ENCODE assay signal across 8 cellular contexts in genomic region chr2:54106631-54107454, GRCh38. TPM values are rescaled to one million over a fixed set of nuclear protein-coding genes. Genes with fewer than 3 reads are reported as not detected.
DNase-seq lines count a peak whose midpoint lies in the region; ATAC-seq and TF ChIP-seq lines count a peak whose summit lies in the region.

No MANE protein-coding gene starts in this region.

- H3K9me3 ChIP-seq in body of pancreas = no peaks in the 10 kb centered on the region

- no peak overlapping the region for H3K4me3 ChIP-seq in body of pancreas

- intact Hi-C loops in body of pancreas (cut with DNase I) = no loop called here

- no peaks in the 10 kb centered on the region for H3K27me3 ChIP-seq in body of pancreas

- peak; percentile 25 for DNase-seq in DMS53 treated with DMSO at 0.1 percent for 48 hours (lab: John Stamatoyannopoulos, UW; ENCODE audit: unreplicated experiment)
- DNase-seq in GM20000 (ENCODE audit: low spot score) = peak; percentile 60
- DNase-seq in Kasumi-1 (lab: John Stamatoyannopoulos, UW) = peak; percentile 68 to 82
- peak; percentile 46 for DNase-seq in SK-N-DZ (ENCODE audit: low spot score)
- DNase-seq in body of pancreas = peak in 3 of 4 donors; percentile 25 to 44 (median 29)
- DNase-seq in iPS-NIHi11 (ENCODE audit: low spot score) = peak; percentile 34
- peak; percentile 32 for DNase-seq in stimulated activated CD4-positive, alpha-beta T cell treated with anti-CD3 and anti-CD28 coated beads, Interleukin-15, amount 100 ng/mL, for 24 hours

- no peaks in the 10 kb centered on the region for H3K4me1 ChIP-seq in body of pancreas

- ATAC-seq in body of pancreas (peak; percentile 58), HG02852 (IDR thresholded peaks at IDR 0.05; ENCODE audit: unreplicated experiment) (no peak)

- no peak overlapping the region for H3K27ac ChIP-seq in body of pancreas

- WGBS in body of pancreas, 2 donors = 67 to 73% methylated on average over 12 of the region's 12 CpGs

- no peak for TF ChIP-seq POLR2A in body of pancreas (IDR thresholded peaks at IDR 0.05)

- no peaks in the 10 kb centered on the region for H3K36me3 ChIP-seq in body of pancreas (replicated peaks in 1 of 2; ENCODE audit: insufficient read depth in 1 of 2, low read depth in 2 of 2)

- TF ChIP-seq CTCF in GM20000 (IDR thresholded peaks at IDR 0.05; ENCODE audit: extremely low read depth, missing control alignments) (peak; percentile 44), body of pancreas (IDR thresholded peaks at IDR 0.05) (peak; percentile 10 to 63 (median 36))

RNA-seq across cellular contexts. Expression of gene ACYP2, which starts 8.6 kb away (rescaled TPM):
- 3.0 and 8.0 TPM in 2 replicates for polyA plus RNA-seq in SK-N-DZ (2014; cell fraction: cytosol; rRNA removed)
- 2.6 and 4.3 TPM in 2 replicates for polyA plus RNA-seq in SK-N-DZ (2014; cell fraction: nucleus; rRNA removed)
- 10 to 100 TPM in 1 of 2 donors, 1 to 10 TPM in 1; 2.6 to 11.2 TPM for total RNA-seq in body of pancreas

Comparison
In these comparisons a context has a peak if more than half of its experiments do, and no peak if none do; other contexts are left out.
1. DNase-seq: peak in every context shown above with its lines; median percentile 75 in Kasumi-1; 60 in GM20000; 46 in SK-N-DZ; 34 in iPS-NIHi11; 32 in stimulated activated CD4-positive, alpha-beta T cell treated with anti-CD3 and anti-CD28 coated beads, Interleukin-15, amount 100 ng/mL, for 24 hours; 29 in body of pancreas; 25 in DMS53 treated with DMSO at 0.1 percent for 48 hours.